1 cellular context compared by ENCODE assay signal in the genomic region with DNA sequence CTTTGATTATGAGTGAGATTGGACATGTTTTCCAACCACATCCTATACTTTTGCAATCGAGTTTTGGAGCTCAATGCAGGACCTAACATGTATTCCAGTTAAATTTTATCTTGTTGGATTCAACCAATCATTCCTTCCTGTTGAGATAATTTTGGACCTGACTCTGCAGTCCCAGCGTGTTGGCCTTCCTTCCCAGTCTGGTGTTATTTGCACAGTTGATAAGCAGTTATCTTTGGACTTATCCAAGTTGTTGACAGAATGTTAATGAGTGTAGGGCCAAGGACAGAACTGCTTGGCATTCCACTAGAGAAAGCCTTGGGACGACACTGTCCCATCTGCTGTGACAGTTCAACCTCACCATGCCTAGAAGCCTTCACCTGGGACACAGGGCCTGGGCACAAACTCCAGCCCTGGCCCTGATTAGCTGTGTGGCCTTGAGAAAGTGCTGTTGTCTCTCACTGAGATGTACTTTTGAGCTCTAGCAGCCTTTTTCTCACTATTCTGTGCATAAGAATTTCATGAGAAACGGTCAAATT.
TF ChIP-seq lines count a peak whose summit lies in the region.

No MANE protein-coding gene starts in this region.

TF ChIP-seq in HepG2, 621 proteins besides CTCF, POLR2A, EP300 and RAD21 (continued from another document and continues in another):
- TF ChIP-seq, protein P1, sequence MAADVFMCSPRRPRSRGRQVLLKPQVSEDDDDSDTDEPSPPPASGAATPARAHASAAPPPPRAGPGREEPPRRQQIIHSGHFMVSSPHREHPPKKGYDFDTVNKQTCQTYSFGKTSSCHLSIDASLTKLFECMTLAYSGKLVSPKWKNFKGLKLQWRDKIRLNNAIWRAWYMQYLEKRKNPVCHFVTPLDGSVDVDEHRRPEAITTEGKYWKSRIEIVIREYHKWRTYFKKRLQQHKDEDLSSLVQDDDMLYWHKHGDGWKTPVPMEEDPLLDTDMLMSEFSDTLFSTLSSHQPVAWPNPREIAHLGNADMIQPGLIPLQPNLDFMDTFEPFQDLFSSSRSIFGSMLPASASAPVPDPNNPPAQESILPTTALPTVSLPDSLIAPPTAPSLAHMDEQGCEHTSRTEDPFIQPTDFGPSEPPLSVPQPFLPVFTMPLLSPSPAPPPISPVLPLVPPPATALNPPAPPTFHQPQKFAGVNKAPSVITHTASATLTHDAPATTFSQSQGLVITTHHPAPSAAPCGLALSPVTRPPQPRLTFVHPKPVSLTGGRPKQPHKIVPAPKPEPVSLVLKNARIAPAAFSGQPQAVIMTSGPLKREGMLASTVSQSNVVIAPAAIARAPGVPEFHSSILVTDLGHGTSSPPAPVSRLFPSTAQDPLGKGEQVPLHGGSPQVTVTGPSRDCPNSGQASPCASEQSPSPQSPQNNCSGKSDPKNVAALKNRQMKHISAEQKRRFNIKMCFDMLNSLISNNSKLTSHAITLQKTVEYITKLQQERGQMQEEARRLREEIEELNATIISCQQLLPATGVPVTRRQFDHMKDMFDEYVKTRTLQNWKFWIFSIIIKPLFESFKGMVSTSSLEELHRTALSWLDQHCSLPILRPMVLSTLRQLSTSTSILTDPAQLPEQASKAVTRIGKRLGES (CRISPR knock-in tag; IDR thresholded peaks at IDR 0.05; ENCODE audit: borderline replicate concordance), result no peak
- TF ChIP-seq, protein P2, sequence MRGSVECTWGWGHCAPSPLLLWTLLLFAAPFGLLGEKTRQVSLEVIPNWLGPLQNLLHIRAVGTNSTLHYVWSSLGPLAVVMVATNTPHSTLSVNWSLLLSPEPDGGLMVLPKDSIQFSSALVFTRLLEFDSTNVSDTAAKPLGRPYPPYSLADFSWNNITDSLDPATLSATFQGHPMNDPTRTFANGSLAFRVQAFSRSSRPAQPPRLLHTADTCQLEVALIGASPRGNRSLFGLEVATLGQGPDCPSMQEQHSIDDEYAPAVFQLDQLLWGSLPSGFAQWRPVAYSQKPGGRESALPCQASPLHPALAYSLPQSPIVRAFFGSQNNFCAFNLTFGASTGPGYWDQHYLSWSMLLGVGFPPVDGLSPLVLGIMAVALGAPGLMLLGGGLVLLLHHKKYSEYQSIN (CRISPR knock-in tag; IDR thresholded peaks at IDR 0.05; ENCODE audit: borderline replicate concordance), result no peak
- TF ChIP-seq ZNF326 (CRISPR knock-in tag; IDR thresholded peaks at IDR 0.05; ENCODE audit: borderline replicate concordance), result no peak
- TF ChIP-seq, protein P3, sequence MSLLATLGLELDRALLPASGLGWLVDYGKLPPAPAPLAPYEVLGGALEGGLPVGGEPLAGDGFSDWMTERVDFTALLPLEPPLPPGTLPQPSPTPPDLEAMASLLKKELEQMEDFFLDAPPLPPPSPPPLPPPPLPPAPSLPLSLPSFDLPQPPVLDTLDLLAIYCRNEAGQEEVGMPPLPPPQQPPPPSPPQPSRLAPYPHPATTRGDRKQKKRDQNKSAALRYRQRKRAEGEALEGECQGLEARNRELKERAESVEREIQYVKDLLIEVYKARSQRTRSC (CRISPR knock-in tag; IDR thresholded peaks at IDR 0.05; ENCODE audit: low read depth), result no peak
- TF ChIP-seq ZZZ3 (CRISPR knock-in tag; IDR thresholded peaks at IDR 0.05; ENCODE audit: borderline replicate concordance), result no peak
- TF ChIP-seq CHD2 (IDR thresholded peaks at IDR 0.05; ENCODE audit: low read depth, low read length), result no peak
- TF ChIP-seq ZNF703 (CRISPR knock-in tag; IDR thresholded peaks at IDR 0.05; ENCODE audit: borderline replicate concordance), result no peak
- TF ChIP-seq NKX3-1 (CRISPR knock-in tag; IDR thresholded peaks at IDR 0.05), result no peak; the same call in 1 of the 2 replicates
- TF ChIP-seq, protein P4, sequence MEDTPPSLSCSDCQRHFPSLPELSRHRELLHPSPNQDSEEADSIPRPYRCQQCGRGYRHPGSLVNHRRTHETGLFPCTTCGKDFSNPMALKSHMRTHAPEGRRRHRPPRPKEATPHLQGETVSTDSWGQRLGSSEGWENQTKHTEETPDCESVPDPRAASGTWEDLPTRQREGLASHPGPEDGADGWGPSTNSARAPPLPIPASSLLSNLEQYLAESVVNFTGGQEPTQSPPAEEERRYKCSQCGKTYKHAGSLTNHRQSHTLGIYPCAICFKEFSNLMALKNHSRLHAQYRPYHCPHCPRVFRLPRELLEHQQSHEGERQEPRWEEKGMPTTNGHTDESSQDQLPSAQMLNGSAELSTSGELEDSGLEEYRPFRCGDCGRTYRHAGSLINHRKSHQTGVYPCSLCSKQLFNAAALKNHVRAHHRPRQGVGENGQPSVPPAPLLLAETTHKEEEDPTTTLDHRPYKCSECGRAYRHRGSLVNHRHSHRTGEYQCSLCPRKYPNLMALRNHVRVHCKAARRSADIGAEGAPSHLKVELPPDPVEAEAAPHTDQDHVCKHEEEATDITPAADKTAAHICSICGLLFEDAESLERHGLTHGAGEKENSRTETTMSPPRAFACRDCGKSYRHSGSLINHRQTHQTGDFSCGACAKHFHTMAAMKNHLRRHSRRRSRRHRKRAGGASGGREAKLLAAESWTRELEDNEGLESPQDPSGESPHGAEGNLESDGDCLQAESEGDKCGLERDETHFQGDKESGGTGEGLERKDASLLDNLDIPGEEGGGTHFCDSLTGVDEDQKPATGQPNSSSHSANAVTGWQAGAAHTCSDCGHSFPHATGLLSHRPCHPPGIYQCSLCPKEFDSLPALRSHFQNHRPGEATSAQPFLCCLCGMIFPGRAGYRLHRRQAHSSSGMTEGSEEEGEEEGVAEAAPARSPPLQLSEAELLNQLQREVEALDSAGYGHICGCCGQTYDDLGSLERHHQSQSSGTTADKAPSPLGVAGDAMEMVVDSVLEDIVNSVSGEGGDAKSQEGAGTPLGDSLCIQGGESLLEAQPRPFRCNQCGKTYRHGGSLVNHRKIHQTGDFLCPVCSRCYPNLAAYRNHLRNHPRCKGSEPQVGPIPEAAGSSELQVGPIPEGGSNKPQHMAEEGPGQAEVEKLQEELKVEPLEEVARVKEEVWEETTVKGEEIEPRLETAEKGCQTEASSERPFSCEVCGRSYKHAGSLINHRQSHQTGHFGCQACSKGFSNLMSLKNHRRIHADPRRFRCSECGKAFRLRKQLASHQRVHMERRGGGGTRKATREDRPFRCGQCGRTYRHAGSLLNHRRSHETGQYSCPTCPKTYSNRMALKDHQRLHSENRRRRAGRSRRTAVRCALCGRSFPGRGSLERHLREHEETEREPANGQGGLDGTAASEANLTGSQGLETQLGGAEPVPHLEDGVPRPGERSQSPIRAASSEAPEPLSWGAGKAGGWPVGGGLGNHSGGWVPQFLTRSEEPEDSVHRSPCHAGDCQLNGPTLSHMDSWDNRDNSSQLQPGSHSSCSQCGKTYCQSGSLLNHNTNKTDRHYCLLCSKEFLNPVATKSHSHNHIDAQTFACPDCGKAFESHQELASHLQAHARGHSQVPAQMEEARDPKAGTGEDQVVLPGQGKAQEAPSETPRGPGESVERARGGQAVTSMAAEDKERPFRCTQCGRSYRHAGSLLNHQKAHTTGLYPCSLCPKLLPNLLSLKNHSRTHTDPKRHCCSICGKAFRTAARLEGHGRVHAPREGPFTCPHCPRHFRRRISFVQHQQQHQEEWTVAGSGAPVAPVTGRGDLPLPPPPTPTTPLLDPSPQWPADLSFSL (CRISPR knock-in tag; IDR thresholded peaks at IDR 0.05), result no peak
- TF ChIP-seq, protein P5, sequence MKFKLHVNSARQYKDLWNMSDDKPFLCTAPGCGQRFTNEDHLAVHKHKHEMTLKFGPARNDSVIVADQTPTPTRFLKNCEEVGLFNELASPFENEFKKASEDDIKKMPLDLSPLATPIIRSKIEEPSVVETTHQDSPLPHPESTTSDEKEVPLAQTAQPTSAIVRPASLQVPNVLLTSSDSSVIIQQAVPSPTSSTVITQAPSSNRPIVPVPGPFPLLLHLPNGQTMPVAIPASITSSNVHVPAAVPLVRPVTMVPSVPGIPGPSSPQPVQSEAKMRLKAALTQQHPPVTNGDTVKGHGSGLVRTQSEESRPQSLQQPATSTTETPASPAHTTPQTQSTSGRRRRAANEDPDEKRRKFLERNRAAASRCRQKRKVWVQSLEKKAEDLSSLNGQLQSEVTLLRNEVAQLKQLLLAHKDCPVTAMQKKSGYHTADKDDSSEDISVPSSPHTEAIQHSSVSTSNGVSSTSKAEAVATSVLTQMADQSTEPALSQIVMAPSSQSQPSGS (CRISPR knock-in tag; IDR thresholded peaks at IDR 0.05), result peak; percentile 96
- TF ChIP-seq CEBPG (CRISPR knock-in tag; IDR thresholded peaks at IDR 0.05), result peak; percentile 67
- TF ChIP-seq, protein P6, sequence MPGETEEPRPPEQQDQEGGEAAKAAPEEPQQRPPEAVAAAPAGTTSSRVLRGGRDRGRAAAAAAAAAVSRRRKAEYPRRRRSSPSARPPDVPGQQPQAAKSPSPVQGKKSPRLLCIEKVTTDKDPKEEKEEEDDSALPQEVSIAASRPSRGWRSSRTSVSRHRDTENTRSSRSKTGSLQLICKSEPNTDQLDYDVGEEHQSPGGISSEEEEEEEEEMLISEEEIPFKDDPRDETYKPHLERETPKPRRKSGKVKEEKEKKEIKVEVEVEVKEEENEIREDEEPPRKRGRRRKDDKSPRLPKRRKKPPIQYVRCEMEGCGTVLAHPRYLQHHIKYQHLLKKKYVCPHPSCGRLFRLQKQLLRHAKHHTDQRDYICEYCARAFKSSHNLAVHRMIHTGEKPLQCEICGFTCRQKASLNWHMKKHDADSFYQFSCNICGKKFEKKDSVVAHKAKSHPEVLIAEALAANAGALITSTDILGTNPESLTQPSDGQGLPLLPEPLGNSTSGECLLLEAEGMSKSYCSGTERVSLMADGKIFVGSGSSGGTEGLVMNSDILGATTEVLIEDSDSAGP (CRISPR knock-in tag; IDR thresholded peaks at IDR 0.05; ENCODE audit: borderline replicate concordance), result peak; percentile 73
- TF ChIP-seq SP1 (IDR thresholded peaks at IDR 0.05), result no peak
- no peak for TF ChIP-seq SP1 (CRISPR knock-in tag; IDR thresholded peaks at IDR 0.05)
- no peak for TF ChIP-seq RELA (CRISPR knock-in tag; IDR thresholded peaks at IDR 0.05)
- peak; percentile 86 for TF ChIP-seq HHEX (CRISPR knock-in tag; IDR thresholded peaks at IDR 0.05)
- TF ChIP-seq RARG (CRISPR knock-in tag; IDR thresholded peaks at IDR 0.05; ENCODE audit: low read depth), result no peak
- TF ChIP-seq, protein P7, sequence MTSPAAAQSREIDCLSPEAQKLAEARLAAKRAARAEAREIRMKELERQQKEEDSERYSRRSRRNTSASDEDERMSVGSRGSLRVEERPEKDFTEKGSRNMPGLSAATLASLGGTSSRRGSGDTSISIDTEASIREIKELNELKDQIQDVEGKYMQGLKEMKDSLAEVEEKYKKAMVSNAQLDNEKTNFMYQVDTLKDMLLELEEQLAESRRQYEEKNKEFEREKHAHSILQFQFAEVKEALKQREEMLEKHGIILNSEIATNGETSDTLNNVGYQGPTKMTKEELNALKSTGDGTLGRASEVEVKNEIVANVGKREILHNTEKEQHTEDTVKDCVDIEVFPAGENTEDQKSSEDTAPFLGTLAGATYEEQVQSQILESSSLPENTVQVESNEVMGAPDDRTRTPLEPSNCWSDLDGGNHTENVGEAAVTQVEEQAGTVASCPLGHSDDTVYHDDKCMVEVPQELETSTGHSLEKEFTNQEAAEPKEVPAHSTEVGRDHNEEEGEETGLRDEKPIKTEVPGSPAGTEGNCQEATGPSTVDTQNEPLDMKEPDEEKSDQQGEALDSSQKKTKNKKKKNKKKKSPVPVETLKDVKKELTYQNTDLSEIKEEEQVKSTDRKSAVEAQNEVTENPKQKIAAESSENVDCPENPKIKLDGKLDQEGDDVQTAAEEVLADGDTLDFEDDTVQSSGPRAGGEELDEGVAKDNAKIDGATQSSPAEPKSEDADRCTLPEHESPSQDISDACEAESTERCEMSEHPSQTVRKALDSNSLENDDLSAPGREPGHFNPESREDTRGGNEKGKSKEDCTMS (CRISPR knock-in tag; conservative IDR thresholded peaks at IDR 0.05), result no peak
- TF ChIP-seq, protein P8, sequence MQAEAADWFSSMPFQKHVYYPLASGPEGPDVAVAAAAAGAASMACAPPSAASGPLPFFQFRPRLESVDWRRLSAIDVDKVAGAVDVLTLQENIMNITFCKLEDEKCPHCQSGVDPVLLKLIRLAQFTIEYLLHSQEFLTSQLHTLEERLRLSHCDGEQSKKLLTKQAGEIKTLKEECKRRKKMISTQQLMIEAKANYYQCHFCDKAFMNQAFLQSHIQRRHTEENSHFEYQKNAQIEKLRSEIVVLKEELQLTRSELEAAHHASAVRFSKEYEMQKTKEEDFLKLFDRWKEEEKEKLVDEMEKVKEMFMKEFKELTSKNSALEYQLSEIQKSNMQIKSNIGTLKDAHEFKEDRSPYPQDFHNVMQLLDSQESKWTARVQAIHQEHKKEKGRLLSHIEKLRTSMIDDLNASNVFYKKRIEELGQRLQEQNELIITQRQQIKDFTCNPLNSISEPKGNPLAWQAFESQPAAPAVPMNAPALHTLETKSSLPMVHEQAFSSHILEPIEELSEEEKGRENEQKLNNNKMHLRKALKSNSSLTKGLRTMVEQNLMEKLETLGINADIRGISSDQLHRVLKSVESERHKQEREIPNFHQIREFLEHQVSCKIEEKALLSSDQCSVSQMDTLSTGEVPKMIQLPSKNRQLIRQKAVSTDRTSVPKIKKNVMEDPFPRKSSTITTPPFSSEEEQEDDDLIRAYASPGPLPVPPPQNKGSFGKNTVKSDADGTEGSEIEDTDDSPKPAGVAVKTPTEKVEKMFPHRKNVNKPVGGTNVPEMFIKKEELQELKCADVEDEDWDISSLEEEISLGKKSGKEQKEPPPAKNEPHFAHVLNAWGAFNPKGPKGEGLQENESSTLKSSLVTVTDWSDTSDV (CRISPR knock-in tag; IDR thresholded peaks at IDR 0.05), result no peak
- TF ChIP-seq MIER2 (CRISPR knock-in tag; IDR thresholded peaks at IDR 0.05), result peak; percentile 73; the same call in 1 of the 2 replicates
- no peak for TF ChIP-seq NONO (IDR thresholded peaks at IDR 0.05)
- TF ChIP-seq NONO (CRISPR knock-in tag; conservative IDR thresholded peaks at IDR 0.05), result peak; percentile 50; the same call in 1 of the 2 replicates
- TF ChIP-seq FLYWCH1 (CRISPR knock-in tag; IDR thresholded peaks at IDR 0.05), result no peak
- TF ChIP-seq, protein P9, sequence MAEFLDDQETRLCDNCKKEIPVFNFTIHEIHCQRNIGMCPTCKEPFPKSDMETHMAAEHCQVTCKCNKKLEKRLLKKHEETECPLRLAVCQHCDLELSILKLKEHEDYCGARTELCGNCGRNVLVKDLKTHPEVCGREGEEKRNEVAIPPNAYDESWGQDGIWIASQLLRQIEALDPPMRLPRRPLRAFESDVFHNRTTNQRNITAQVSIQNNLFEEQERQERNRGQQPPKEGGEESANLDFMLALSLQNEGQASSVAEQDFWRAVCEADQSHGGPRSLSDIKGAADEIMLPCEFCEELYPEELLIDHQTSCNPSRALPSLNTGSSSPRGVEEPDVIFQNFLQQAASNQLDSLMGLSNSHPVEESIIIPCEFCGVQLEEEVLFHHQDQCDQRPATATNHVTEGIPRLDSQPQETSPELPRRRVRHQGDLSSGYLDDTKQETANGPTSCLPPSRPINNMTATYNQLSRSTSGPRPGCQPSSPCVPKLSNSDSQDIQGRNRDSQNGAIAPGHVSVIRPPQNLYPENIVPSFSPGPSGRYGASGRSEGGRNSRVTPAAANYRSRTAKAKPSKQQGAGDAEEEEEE (CRISPR knock-in tag; IDR thresholded peaks at IDR 0.05; ENCODE audit: borderline replicate concordance), result no peak
- TF ChIP-seq, protein P10, sequence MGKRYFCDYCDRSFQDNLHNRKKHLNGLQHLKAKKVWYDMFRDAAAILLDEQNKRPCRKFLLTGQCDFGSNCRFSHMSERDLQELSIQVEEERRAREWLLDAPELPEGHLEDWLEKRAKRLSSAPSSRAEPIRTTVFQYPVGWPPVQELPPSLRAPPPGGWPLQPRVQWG (CRISPR knock-in tag; IDR thresholded peaks at IDR 0.05; ENCODE audit: borderline replicate concordance, low read depth), result no peak
- TF ChIP-seq POLR2G (IDR thresholded peaks at IDR 0.05; ENCODE audit: low read depth, low read length), result 0 out of 2 replicates have a peak, but pooled peaks have one; percentile 31
- no peak for TF ChIP-seq SRSF1 (optimal IDR thresholded peaks at IDR 0.05; ENCODE audit: low read depth, low read length)
- TF ChIP-seq STAT5B (CRISPR knock-in tag; IDR thresholded peaks at IDR 0.05), result 0 out of 2 replicates have a peak, but pooled peaks have one; percentile 64
- no peak for TF ChIP-seq DMAP1 (CRISPR knock-in tag; IDR thresholded peaks at IDR 0.05)
- TF ChIP-seq, protein P11, sequence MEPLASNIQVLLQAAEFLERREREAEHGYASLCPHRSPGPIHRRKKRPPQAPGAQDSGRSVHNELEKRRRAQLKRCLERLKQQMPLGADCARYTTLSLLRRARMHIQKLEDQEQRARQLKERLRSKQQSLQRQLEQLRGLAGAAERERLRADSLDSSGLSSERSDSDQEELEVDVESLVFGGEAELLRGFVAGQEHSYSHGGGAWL (CRISPR knock-in tag; IDR thresholded peaks at IDR 0.05), result no peak
- no peak for TF ChIP-seq NR3C1 (CRISPR knock-in tag; IDR thresholded peaks at IDR 0.05)
